ENCODE assay signal across 8 cellular contexts in genomic region chr10:101060036-101060950, GRCh38. TPM values are rescaled to one million over a fixed set of nuclear protein-coding genes. Genes with fewer than 3 reads are reported as not detected.
DNase-seq lines count a peak whose midpoint lies in the region; ATAC-seq and TF ChIP-seq lines count a peak whose summit lies in the region.

No MANE protein-coding gene starts in this region.

- H3K9me3 Mint-ChIP-seq in activated T-cell treated with anti-CD3 and anti-CD28 coated beads, Interleukin-2, amount 50 U/mL, for 72 hours, result no peaks in the 10 kb centered on the region
- no peaks in the 10 kb centered on the region for H3K9me3 Mint-ChIP-seq in natural killer cell treated with Interleukin-12 subunit alpha and Interleukin-12 subunit beta and Interleukin-15 and Interleukin-18, amount 100 ng/mL, for 72 hours

- H3K36me3 Mint-ChIP-seq in activated T-cell treated with anti-CD3 and anti-CD28 coated beads, Interleukin-2, amount 50 U/mL, for 72 hours (ENCODE audit: insufficient read depth in 2 of 2), result peaks cover 0 to 4% of the 10 kb centered on the region in 2 donors
- no peaks in the 10 kb centered on the region for H3K36me3 Mint-ChIP-seq in natural killer cell treated with Interleukin-12 subunit alpha and Interleukin-12 subunit beta and Interleukin-15 and Interleukin-18, amount 100 ng/mL, for 72 hours

- H3K4me3 ChIP-seq in KMS-11 (IDR thresholded peaks at IDR 0.05; ENCODE audit: insufficient read depth, low read depth, low read length), result peak overlapping the region; percentile 21
- H3K4me3 ChIP-seq in Panc1 (ENCODE audit: low read depth in 2 of 2, low read length in 2 of 2), result peak overlapping the region; percentile 76 to 77
- peak overlapping the region; percentile 96 for H3K4me3 ChIP-seq in fibroblast of mammary gland (ENCODE audit: control insufficient read depth, low read depth, low read length)

- H3K4me1 Mint-ChIP-seq in activated T-cell treated with anti-CD3 and anti-CD28 coated beads, Interleukin-2, amount 50 U/mL, for 72 hours (ENCODE audit: low read depth), result peaks cover 45% of the 10 kb centered on the region
- peaks cover 20 to 22% of the 10 kb centered on the region in 2 donors for H3K4me1 Mint-ChIP-seq in natural killer cell treated with Interleukin-12 subunit alpha and Interleukin-12 subunit beta and Interleukin-15 and Interleukin-18, amount 100 ng/mL, for 72 hours (ENCODE audit: low read depth in 2 of 2)

- H3K9ac ChIP-seq in KMS-11, result peak overlapping the region; percentile 76

- in situ Hi-C loops in Panc1 (cut with HindIII; ENCODE audit: low pct_unique_long_range_greater_than_20kb, low sequenced_read_pairs), result no loop called here

- H3K36me3 ChIP-seq in KMS-11 (ENCODE audit: insufficient read depth), result no peaks in the 10 kb centered on the region
- H3K36me3 ChIP-seq in Panc1 (ENCODE audit: control insufficient read depth, insufficient read depth, low read length), result peaks cover 6% of the 10 kb centered on the region; the same call in 1 of the 2 replicates

- CTCF ChIA-PET in Panc1 (lab: Charles Lee), result interaction anchor here (0.7 to 1.3 kb wide), 4 partner anchors 9 to 95 kb away, joined by 3 to 14 read pairs (median 5); no protein-coding TSS in a partner anchor

- peak; percentile 76 for DNase-seq in DMS79 (lab: John Stamatoyannopoulos, UW)
- DNase-seq in Panc1 (ENCODE audit: low read depth, low spot score), result peak; percentile 86
- peak; percentile 89 for DNase-seq in activated T-cell treated with anti-CD3 and anti-CD28 coated beads, Interleukin-2, amount 50 U/mL, for 72 hours
- peak; percentile 96 for DNase-seq in fibroblast of mammary gland (ENCODE audit: low read depth)
- peak; percentile 90 for DNase-seq in natural killer cell treated with Interleukin-12 subunit alpha and Interleukin-12 subunit beta and Interleukin-15 and Interleukin-18, amount 100 ng/mL, for 72 hours (ENCODE audit: low spot score)
- peak; percentile 86 to 100 (median 96) for DNase-seq in stimulated activated naive CD4-positive, alpha-beta T cell (lab: John Stamatoyannopoulos, UW)

- intact Hi-C loops in Panc1 (cut with micrococcal nuclease; ENCODE audit: unreplicated experiment), result no loop called here

- H3K27me3 ChIP-seq in KMS-11 (ENCODE audit: insufficient read depth, low read depth) (no peaks in the 10 kb centered on the region), Panc1 (ENCODE audit: control insufficient read depth, insufficient read depth, low read length) (no peaks in the 10 kb centered on the region)

- peak; percentile 49 for ATAC-seq in GM21737 (IDR thresholded peaks at IDR 0.05; ENCODE audit: unreplicated experiment)
- ATAC-seq in Panc1, result peak; percentile 72
- peak; percentile 71 to 73 for ATAC-seq in activated T-cell treated with anti-CD3 and anti-CD28 coated beads, Interleukin-2, amount 50 U/mL, for 72 hours (replicated peaks in 1 of 2)
- ATAC-seq in natural killer cell treated with Interleukin-12 subunit alpha and Interleukin-12 subunit beta and Interleukin-15 and Interleukin-18, amount 100 ng/mL, for 72 hours, result peak; percentile 72 to 85

- H3K4me1 ChIP-seq in KMS-11 (ENCODE audit: low read depth, poor library complexity, severe bottlenecking) (peaks cover 47% of the 10 kb centered on the region), Panc1 (ENCODE audit: control insufficient read depth, insufficient read depth, low read length) (peaks cover 44% of the 10 kb centered on the region)

- H3K79me2 ChIP-seq in KMS-11 (ENCODE audit: insufficient read depth, low read depth), result peaks cover 30% of the 10 kb centered on the region

- H3K27ac Mint-ChIP-seq in activated T-cell treated with anti-CD3 and anti-CD28 coated beads, Interleukin-2, amount 50 U/mL, for 72 hours, result peak overlapping the region; percentile 87
- peak overlapping the region; percentile 90 to 93 for H3K27ac Mint-ChIP-seq in natural killer cell treated with Interleukin-12 subunit alpha and Interleukin-12 subunit beta and Interleukin-15 and Interleukin-18, amount 100 ng/mL, for 72 hours

- H3K27ac ChIP-seq in KMS-11 (peak overlapping the region; percentile 95), Panc1 (ENCODE audit: low read length) (peak overlapping the region; percentile 99)

- H4K20me1 ChIP-seq in KMS-11 (ENCODE audit: insufficient read depth), result peaks cover 3% of the 10 kb centered on the region; the same call in 1 of the 2 replicates

- POLR2A ChIA-PET in Panc1 (lab: Charles Lee), result no interaction called here

- H2AFZ ChIP-seq in KMS-11 (ENCODE audit: low read depth), result peak overlapping the region; percentile 76

- TF ChIP-seq CTCF in KMS-11 (conservative IDR thresholded peaks at IDR 0.05; ENCODE audit: low read depth, low read length) (peak; percentile 96), Panc1 (IDR thresholded peaks at IDR 0.05) (peak; percentile 98), fibroblast of mammary gland (conservative IDR thresholded peaks at IDR 0.05; ENCODE audit: control insufficient read depth, insufficient read depth, low read depth, low read length) (peak; percentile 87)

- peak overlapping the region; percentile 85 to 87 for H3K4me3 Mint-ChIP-seq in activated T-cell treated with anti-CD3 and anti-CD28 coated beads, Interleukin-2, amount 50 U/mL, for 72 hours
- peak overlapping the region; percentile 93 for H3K4me3 Mint-ChIP-seq in natural killer cell treated with Interleukin-12 subunit alpha and Interleukin-12 subunit beta and Interleukin-15 and Interleukin-18, amount 100 ng/mL, for 72 hours

- TSS peak; percentile 94 for BruUV-seq in Panc1 (replicated peaks; lab: Mats Ljungman, UMichigan)

- H3K4me2 ChIP-seq in KMS-11, result peak overlapping the region; percentile 69; the same call in 1 of the 2 replicates

- peaks cover 24% of the 10 kb centered on the region for H3K27me3 Mint-ChIP-seq in activated T-cell treated with anti-CD3 and anti-CD28 coated beads, Interleukin-2, amount 50 U/mL, for 72 hours (ENCODE audit: low read depth)
- peaks cover 10 to 12% of the 10 kb centered on the region in 2 donors for H3K27me3 Mint-ChIP-seq in natural killer cell treated with Interleukin-12 subunit alpha and Interleukin-12 subunit beta and Interleukin-15 and Interleukin-18, amount 100 ng/mL, for 72 hours

- H3K9me3 ChIP-seq in Panc1 (ENCODE audit: control insufficient read depth, insufficient read depth, low read depth, low read length), result no peaks in the 10 kb centered on the region

RNA-seq across cellular contexts. Expression of gene KAZALD1, which starts 1.5 kb away (rescaled TPM):
- total RNA-seq in Panc1 (2021; ENCODE audit: unreplicated experiment), result 21.2 TPM
- polyA plus RNA-seq in Panc1 (2012; ENCODE audit: insufficient read length), result 17.5 TPM
- under 1 TPM; 0.49 to 0.53 TPM for total RNA-seq in activated T-cell treated with anti-CD3 and anti-CD28 coated beads, Interleukin-2, amount 50 U/mL, for 72 hours
- 1 to 10 TPM in 1 of 2 donors, not detected in 1; 1.9 TPM for total RNA-seq in natural killer cell treated with Interleukin-12 subunit alpha and Interleukin-12 subunit beta and Interleukin-15 and Interleukin-18, amount 100 ng/mL, for 72 hours

RNA-seq across cellular contexts. Expression of gene SFXN3, which starts 29.3 kb away (rescaled TPM):
- 15.3 TPM for total RNA-seq in Panc1 (2021; ENCODE audit: unreplicated experiment)
- 12.9 TPM for polyA plus RNA-seq in Panc1 (2012; ENCODE audit: insufficient read length)
- 10 to 100 TPM; 23.5 to 24.2 TPM for total RNA-seq in activated T-cell treated with anti-CD3 and anti-CD28 coated beads, Interleukin-2, amount 50 U/mL, for 72 hours
- 10 to 100 TPM; 12.5 to 21.1 TPM for total RNA-seq in natural killer cell treated with Interleukin-12 subunit alpha and Interleukin-12 subunit beta and Interleukin-15 and Interleukin-18, amount 100 ng/mL, for 72 hours

RNA-seq across cellular contexts. Expression of gene PDZD7, which starts 29.4 kb away (rescaled TPM):
- 1.8 TPM for total RNA-seq in Panc1 (2021; ENCODE audit: unreplicated experiment)
- 2.0 TPM for polyA plus RNA-seq in Panc1 (2012; ENCODE audit: insufficient read length)
- total RNA-seq in activated T-cell treated with anti-CD3 and anti-CD28 coated beads, Interleukin-2, amount 50 U/mL, for 72 hours, result under 1 TPM; 0.12 to 0.44 TPM
- under 1 TPM; 0.17 to 0.62 TPM for total RNA-seq in natural killer cell treated with Interleukin-12 subunit alpha and Interleukin-12 subunit beta and Interleukin-15 and Interleukin-18, amount 100 ng/mL, for 72 hours

Comparison
In these comparisons a context has a peak if more than half of its experiments do, and no peak if none do; other contexts are left out.
1. Peak in every context shown above with its lines: DNase-seq, ATAC-seq, H3K4me3 ChIP-seq and H3K27ac ChIP-seq.
2. H3K4me3 ChIP-seq: peak in every context shown above with its lines; median percentile 96 in fibroblast of mammary gland; 76 in Panc1; 21 in KMS-11.